ENCODE assay signal across 8 cellular contexts in the genomic region with DNA sequence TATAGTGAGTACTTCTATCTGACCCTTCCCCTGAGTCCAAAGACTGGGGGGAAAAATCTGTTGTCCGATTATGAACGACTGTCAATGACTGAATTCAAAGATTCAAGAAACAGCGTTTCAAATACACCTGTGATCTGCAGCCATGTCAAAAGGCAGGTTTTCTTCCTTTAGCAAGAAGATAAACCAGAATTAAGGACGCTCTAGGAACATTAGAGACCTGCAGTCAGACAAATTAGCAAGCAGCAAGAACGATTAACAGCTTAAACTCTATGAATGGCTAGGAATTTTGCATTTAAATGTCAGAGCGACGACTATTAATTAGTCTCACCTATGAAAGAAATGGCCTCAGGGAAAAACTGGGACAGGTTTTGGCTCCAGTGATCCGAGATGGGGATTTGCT. TPM values are rescaled to one million over a fixed set of nuclear protein-coding genes. Genes with fewer than 3 reads are reported as not detected.
DNase-seq lines count a peak whose midpoint lies in the region; ATAC-seq and TF ChIP-seq lines count a peak whose summit lies in the region.

No MANE protein-coding gene starts in this region.

- TF ChIP-seq CTCF in left ventricle myocardium inferior (IDR thresholded peaks at IDR 0.05; ENCODE audit: borderline replicate concordance), result no peak
- no peak for TF ChIP-seq CTCF in cardiac fibroblast (IDR thresholded peaks at IDR 0.05; ENCODE audit: low read depth, low read length)
- no peak for TF ChIP-seq CTCF in uterus (IDR thresholded peaks at IDR 0.05)

- H3K4me1 ChIP-seq in left ventricle myocardium inferior (peaks cover 87% of the 10 kb centered on the region), mononuclear cell (ENCODE audit: insufficient read depth, low read length) (peaks cover 83% of the 10 kb centered on the region), uterus (no peaks in the 10 kb centered on the region)

- intact Hi-C loops in left ventricle myocardium inferior (cut with micrococcal nuclease) (loop anchor here (5.0 to 10.0 kb wide), 2 partner anchors 105 to 298 kb away; no protein-coding TSS in a partner anchor), left cardiac atrium (cut with DNase I) (loop anchor here (2.0 to 5.0 kb wide), 5 partner anchors 42 to 298 kb away; no protein-coding TSS in a partner anchor), uterus (cut with DNase I; ENCODE audit: low total_unique reads) (loop anchor here (10.0 kb wide), 1 partner anchor 105 kb away; no protein-coding TSS in a partner anchor)

- H3K9me3 ChIP-seq in left ventricle myocardium inferior (replicated peaks) (no peaks in the 10 kb centered on the region), mononuclear cell (ENCODE audit: low read depth, low read length) (no peaks in the 10 kb centered on the region), uterus (no peaks in the 10 kb centered on the region)

- no peaks in the 10 kb centered on the region for H3K27me3 ChIP-seq in left ventricle myocardium inferior (ENCODE audit: low read depth)
- no peaks in the 10 kb centered on the region for H3K27me3 ChIP-seq in mononuclear cell (ENCODE audit: insufficient read depth, low read length)
- H3K27me3 ChIP-seq in uterus, result no peaks in the 10 kb centered on the region

- H3K4me3 ChIP-seq in left ventricle myocardium inferior, result peak overlapping the region; percentile 89
- H3K4me3 ChIP-seq in cardiac fibroblast (replicated peaks in 1 of 2; ENCODE audit: low read depth in 2 of 2, low read length in 2 of 2), result peak overlapping the region; percentile 97 to 99
- peak overlapping the region; percentile 90 for H3K4me3 ChIP-seq in mononuclear cell (ENCODE audit: low read length)
- H3K4me3 ChIP-seq in uterus, result peak overlapping the region; percentile 44 to 79

- ATAC-seq in left cardiac atrium (no peak), GM18907 (IDR thresholded peaks at IDR 0.05; ENCODE audit: unreplicated experiment) (no peak), GM18505 (IDR thresholded peaks at IDR 0.05; ENCODE audit: unreplicated experiment) (no peak)

- no peak for TF ChIP-seq POLR2A in uterus (IDR thresholded peaks at IDR 0.05)
- no peak for TF ChIP-seq POLR2A in GM18505 (IDR thresholded peaks at IDR 0.05; ENCODE audit: borderline replicate concordance, extremely low read depth, insufficient read depth, insufficient read length)

- DNase-seq in left ventricle myocardium inferior (no peak), left cardiac atrium (no peak), cardiac fibroblast (ENCODE audit: low read depth in 2 of 2) (no peak), uterus (no peak), HCEC 1CT (no peak)

- H3K36me3 ChIP-seq in left ventricle myocardium inferior, result peaks cover 21% of the 10 kb centered on the region
- no peaks in the 10 kb centered on the region for H3K36me3 ChIP-seq in uterus

- H3K27ac ChIP-seq in left ventricle myocardium inferior (replicated peaks) (peak overlapping the region; percentile 99), uterus (peak overlapping the region; percentile 93 to 96)

RNA-seq across cellular contexts. Expression of gene DUSP6, which starts 2.0 kb away (rescaled TPM):
- total RNA-seq in left ventricle myocardium inferior (16.1 TPM), left cardiac atrium (10 to 100 TPM; 47.8 to 53.2 TPM), mononuclear cell (375 TPM), uterus (100 to 1,000 TPM in 1 of 4 donors, 10 to 100 TPM in 3; 28.7 to 103 (median 77.6) TPM)
